In genomic region chr7:152383341-152384234, GRCh38 we compare ENCODE assay signal across 12 cellular contexts. TPM values are rescaled to one million over a fixed set of nuclear protein-coding genes. Genes with fewer than 3 reads are reported as not detected.
A peak's percentile ranks its signal among the peaks of the same experiment; 100 is the strongest.
DNase-seq lines count a peak whose midpoint lies in the region; ATAC-seq, FAIRE-seq and TF ChIP-seq lines count a peak whose summit lies in the region.
"Had no signal": no experiment of that assay in that cellular context is flagged by ENCODE, and none has a peak within 500 bp of the region (broad histone marks: within the 10 kb centered on the region; RNA-seq: fewer than 3 reads in every experiment).

No MANE protein-coding gene starts in this region.

- peaks cover 44% of the 10 kb centered on the region for H3K4me1 ChIP-seq in psoas muscle

- H3K4me3 ChIP-seq in MG63 = no peak overlapping the region
- no peak overlapping the region for H3K4me3 ChIP-seq in epithelial cell of esophagus (ENCODE audit: low read length)
- no peak overlapping the region for H3K4me3 ChIP-seq in psoas muscle
- H3K4me3 ChIP-seq: SK-N-MC had no signal

- DNase-seq in EH (ENCODE audit: low read depth) = peak; percentile 85
- DNase-seq in MG63 = peak; percentile 17
- peak; percentile 55 for DNase-seq in epithelial cell of esophagus (ENCODE audit: low read depth)
- DNase-seq in psoas muscle = no peak
- DNase-seq in frontal cortex (ENCODE audit: low spot score in 2 of 2) = no peak
- DNase-seq in ureter (ENCODE audit: low spot score) = no peak
- no peak for DNase-seq in NCI-H1092 treated with DMSO at 0.1 percent for 48 hours (lab: John Stamatoyannopoulos, UW)
- DNase-seq: activated CD4-positive, alpha-beta T cell treated with anti-CD3 and anti-CD28 coated beads, Interleukin-2, amount 50 U/mL, for 1 hour; GOT3; MM.1S; NCI-H510A had no signal

- H3K27ac ChIP-seq in psoas muscle = no peak overlapping the region
- H3K27ac ChIP-seq: SK-N-MC had no signal

- TF ChIP-seq CTCF in epithelial cell of esophagus (IDR thresholded peaks at IDR 0.05; ENCODE audit: insufficient read depth, low read depth, low read length, missing control alignments) = no peak
- TF ChIP-seq CTCF in psoas muscle (IDR thresholded peaks at IDR 0.05) = no peak

- H3K27me3 ChIP-seq in MG63 (no peaks in the 10 kb centered on the region), psoas muscle (ENCODE audit: insufficient read depth in 3 of 3, low read length in 2 of 3) (no peaks in the 10 kb centered on the region)

- no peaks in the 10 kb centered on the region for H3K9me3 ChIP-seq in MG63
- no peaks in the 10 kb centered on the region for H3K9me3 ChIP-seq in psoas muscle

- intact Hi-C loops in psoas muscle (cut with DNase I) = loop anchor here in 1 of 2 donors (5.0 kb wide), 1 partner anchor 34 kb away; no protein-coding TSS in a partner anchor

- 59 to 69% (median 60%) methylated on average over 9 of the region's 9 CpGs for WGBS in psoas muscle, 3 donors

- ATAC-seq in psoas muscle = peak in 3 of 4 donors; percentile 19 to 56 (median 55)

- no peak for FAIRE-seq in frontal cortex (lab: Jason Lieb, UNC)

- H3K36me3 ChIP-seq in MG63 (no peaks in the 10 kb centered on the region), psoas muscle (ENCODE audit: insufficient read depth in 1 of 2, low read depth in 1 of 2) (no peaks in the 10 kb centered on the region)

RNA-seq across cellular contexts. Expression of gene KMT2C, which starts 52.2 kb away (rescaled TPM):
- total RNA-seq in MG63 (2014; rRNA removed; shearing (Covaris generic); ENCODE audit: low replicate concordance) = 2.5 and 8.7 TPM in 2 replicates
- 10 to 100 TPM; 45.7 to 82.3 (median 62.6) TPM for total RNA-seq in psoas muscle
- polyA plus RNA-seq in psoas muscle = 10 to 100 TPM in 1 of 3 donors, 1 to 10 TPM in 2; 5.8 to 24.9 (median 8.8) TPM
- total RNA-seq in frontal cortex = 55.0 TPM
- total RNA-seq in ureter = 139 TPM

Comparison
In these comparisons a context has a peak if more than half of its experiments do, and no peak if none do; other contexts are left out.
1. DNase-seq: peak in EH (single experiment), MG63 (single experiment) and epithelial cell of esophagus (single experiment); none in psoas muscle (0 of 2), frontal cortex (0 of 2), ureter (single experiment) and NCI-H1092 treated with DMSO at 0.1 percent for 48 hours (single experiment).